Comparison of ENCODE assay signal across 11 cellular contexts in the genomic region with DNA sequence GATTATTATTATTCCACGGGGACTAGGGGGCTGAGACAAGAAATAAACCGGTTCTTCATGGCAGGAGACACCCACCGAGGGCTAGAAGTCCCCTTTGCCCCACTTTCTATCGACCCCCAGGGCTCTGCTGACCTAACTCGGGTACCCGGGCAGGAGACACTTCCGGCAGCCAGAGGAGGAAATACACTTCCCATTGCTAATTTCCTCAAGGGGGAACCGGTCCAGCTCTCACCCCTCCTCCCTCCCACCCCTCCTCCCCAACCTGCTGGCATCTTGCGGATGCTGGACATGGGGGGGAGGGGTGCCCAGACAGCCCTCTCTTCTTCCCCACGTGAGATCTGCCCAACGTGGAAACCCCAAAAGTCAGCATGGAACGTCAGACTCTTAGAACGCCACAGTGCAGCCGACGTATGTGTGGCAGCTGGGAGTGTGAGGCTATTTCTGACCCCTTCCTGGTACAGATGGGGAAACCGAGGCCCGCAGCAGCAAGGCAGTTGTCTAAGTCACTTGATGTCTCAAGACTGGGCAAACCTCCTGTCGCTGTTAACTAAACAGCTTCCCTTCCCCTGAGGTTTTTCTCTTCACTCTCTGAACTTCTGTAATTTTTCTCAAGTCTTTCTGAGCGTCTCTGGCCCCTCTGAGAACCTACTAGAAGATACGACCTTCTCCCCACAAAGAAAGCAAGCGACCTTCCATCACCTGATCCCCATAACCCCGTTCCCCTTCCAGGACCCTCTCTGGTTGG. TPM values are rescaled to one million over a fixed set of nuclear protein-coding genes. Genes with fewer than 3 reads are reported as not detected.
DNase-seq lines count a peak whose midpoint lies in the region; ATAC-seq lines count a peak whose summit lies in the region.
"Had no signal": no experiment of that assay in that cellular context is flagged by ENCODE, and none has a peak within 500 bp of the region (broad histone marks: within the 10 kb centered on the region; RNA-seq: fewer than 3 reads in every experiment).

No MANE protein-coding gene starts in this region.

- no peak overlapping the region for H3K27ac Mint-ChIP-seq in activated CD4-positive, alpha-beta T cell treated with anti-CD3 and anti-CD28 coated beads, Interleukin-2, amount 10 ng/mL, durations not matched to agents 24 days and 14 days

- peaks cover 28% of the 10 kb centered on the region for H3K4me1 Mint-ChIP-seq in activated CD4-positive, alpha-beta T cell treated with anti-CD3 and anti-CD28 coated beads, Interleukin-2, amount 10 ng/mL, durations not matched to agents 24 days and 14 days

- H3K27me3 Mint-ChIP-seq in activated CD4-positive, alpha-beta T cell treated with anti-CD3 and anti-CD28 coated beads, Interleukin-2, amount 10 ng/mL, durations not matched to agents 24 days and 14 days, result peaks cover 76% of the 10 kb centered on the region

- peak overlapping the region; percentile 53 for H3K4me3 Mint-ChIP-seq in activated CD4-positive, alpha-beta T cell treated with anti-CD3 and anti-CD28 coated beads, Interleukin-2, amount 10 ng/mL, durations not matched to agents 24 days and 14 days

- no peaks in the 10 kb centered on the region for H3K36me3 ChIP-seq in iPS-18a (ENCODE audit: control insufficient read depth, low read depth, low read length)
- H3K36me3 ChIP-seq: cardiac muscle cell, ovary had no signal

- intact Hi-C loops in activated CD4-positive, alpha-beta T cell treated with anti-CD3 and anti-CD28 coated beads, Interleukin-2, amount 10 ng/mL, durations not matched to agents 24 days and 14 days (cut with micrococcal nuclease), result loop anchor here (5.0 kb wide), 1 partner anchor 84 kb away; no protein-coding TSS in a partner anchor

- H3K9me3 Mint-ChIP-seq in activated CD4-positive, alpha-beta T cell treated with anti-CD3 and anti-CD28 coated beads, Interleukin-2, amount 10 ng/mL, durations not matched to agents 24 days and 14 days, result no peaks in the 10 kb centered on the region

- peaks cover 2% of the 10 kb centered on the region for H3K36me3 Mint-ChIP-seq in activated CD4-positive, alpha-beta T cell treated with anti-CD3 and anti-CD28 coated beads, Interleukin-2, amount 10 ng/mL, durations not matched to agents 24 days and 14 days (ENCODE audit: low read depth)

- H3K9ac ChIP-seq in iPS-18a (ENCODE audit: low read length), result no peak overlapping the region

- ATAC-seq in HG02623 (IDR thresholded peaks at IDR 0.05; ENCODE audit: unreplicated experiment), result no peak
- no peak for ATAC-seq in GM21723 (IDR thresholded peaks at IDR 0.05; ENCODE audit: unreplicated experiment)

- DNase-seq in activated CD4-positive, alpha-beta T cell treated with anti-CD3 and anti-CD28 coated beads, Interleukin-2, amount 10 ng/mL, durations not matched to agents 24 days and 14 days, result no peak
- no peak for DNase-seq in activated CD4-positive, alpha-beta T cell treated with anti-CD3 and anti-CD28 coated beads, Interleukin-2, amount 50 U/mL, for 48 hours
- peak; percentile 26 for DNase-seq in UCSD-AML1 (lab: John Stamatoyannopoulos, UW; ENCODE audit: unreplicated experiment)
- DNase-seq in substantia nigra (lab: John Stamatoyannopoulos, UW), result no peak
- no peak for DNase-seq in epidermal melanocyte (ENCODE audit: insufficient read length, low spot score)
- DNase-seq: ovary had no signal

- no peaks in the 10 kb centered on the region for H3K9me3 ChIP-seq in iPS-18a (ENCODE audit: control insufficient read depth, low read depth, low read length)
- H3K9me3 ChIP-seq: ovary had no signal

- peak overlapping the region; percentile 72 for H3K4me3 ChIP-seq in iPS-18a (ENCODE audit: low read length)
- H3K4me3 ChIP-seq: cardiac muscle cell, ovary had no signal

- H3K27ac ChIP-seq in iPS-18a (ENCODE audit: low read length), result no peak overlapping the region
- peak overlapping the region; percentile 16 for H3K27ac ChIP-seq in substantia nigra (ENCODE audit: low read depth, low read length, poor library complexity, severe bottlenecking)
- H3K27ac ChIP-seq: cardiac muscle cell, ovary had no signal

- H3K27me3 ChIP-seq in iPS-18a (ENCODE audit: control insufficient read depth, insufficient read depth, low read length), result peaks cover 72% of the 10 kb centered on the region
- H3K27me3 ChIP-seq: ovary had no signal

- H3K4me1 ChIP-seq in iPS-18a (ENCODE audit: control insufficient read depth, low read depth, low read length), result peaks cover 25% of the 10 kb centered on the region

RNA-seq across cellular contexts. Expression of a gene that starts 3.6 kb away (rescaled TPM):
- not detected in 2 replicates for total RNA-seq in activated CD4-positive, alpha-beta T cell treated with anti-CD3 and anti-CD28 coated beads, Interleukin-2, amount 10 ng/mL, durations not matched to agents 24 days and 14 days
- total RNA-seq: cardiac muscle cell, RPMI7951 had no signal

RNA-seq across cellular contexts. Expression of a gene that starts 13.8 kb away (rescaled TPM):
- 14.0 and 15.3 TPM in 2 replicates for total RNA-seq in activated CD4-positive, alpha-beta T cell treated with anti-CD3 and anti-CD28 coated beads, Interleukin-2, amount 10 ng/mL, durations not matched to agents 24 days and 14 days

RNA-seq across cellular contexts. Expression of a gene that starts 40.8 kb away (rescaled TPM):
- 157 and 180 TPM in 2 replicates for total RNA-seq in activated CD4-positive, alpha-beta T cell treated with anti-CD3 and anti-CD28 coated beads, Interleukin-2, amount 10 ng/mL, durations not matched to agents 24 days and 14 days
